ENCODE assay signal across 31 cellular contexts in the genomic region with DNA sequence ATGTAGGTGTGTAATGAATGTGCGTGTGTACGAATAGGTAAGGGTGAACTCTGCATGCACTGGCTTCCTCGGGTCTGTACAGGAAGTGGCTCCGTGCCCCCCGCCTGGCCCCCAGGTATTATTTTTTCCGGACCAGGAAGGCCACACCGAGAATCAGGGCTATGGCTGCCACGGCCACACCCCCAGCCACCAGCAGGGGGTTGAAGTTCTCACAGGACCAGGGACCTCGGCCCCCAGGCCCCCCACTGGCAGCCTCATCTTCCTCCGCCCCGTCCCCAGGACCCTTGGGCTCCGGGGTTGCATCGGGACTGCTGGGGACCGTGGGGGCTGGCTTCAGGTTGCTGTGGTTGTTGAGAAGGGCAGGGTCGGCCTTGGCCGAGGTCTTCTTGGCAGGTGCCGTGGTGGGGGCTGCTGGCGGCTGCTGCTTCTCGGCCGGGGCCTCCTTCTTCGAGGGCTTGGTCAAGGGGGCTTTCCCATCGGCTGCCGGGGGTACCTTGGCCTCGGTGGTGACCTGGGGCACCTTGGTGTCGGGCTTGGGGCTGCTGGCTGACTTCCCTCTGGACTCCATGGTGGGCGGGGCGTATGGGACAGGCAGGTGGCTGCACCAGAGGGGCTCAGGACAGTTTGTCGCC. TPM values are rescaled to one million over a fixed set of nuclear protein-coding genes. Genes with fewer than 3 reads are reported as not detected.
DNase-seq lines count a peak whose midpoint lies in the region; ATAC-seq, FAIRE-seq and TF ChIP-seq lines count a peak whose summit lies in the region.
"Had no signal": no experiment of that assay in that cellular context is flagged by ENCODE, and none has a peak within 500 bp of the region (broad histone marks: within the 10 kb centered on the region; RNA-seq: fewer than 3 reads in every experiment).

No MANE protein-coding gene starts in this region.

- H3K27me3 ChIP-seq in HepG2 (ENCODE audit: control insufficient read depth in 1 of 2, insufficient read depth in 2 of 2, low read length in 2 of 2) (peaks cover 0 to 2% of the 10 kb centered on the region in 2 experiments; a peak in 1 of 5 replicates), right lobe of liver (no peaks in the 10 kb centered on the region)

- H3K27ac Mint-ChIP-seq in glutamatergic neuron (ENCODE audit: unreplicated experiment): no peak overlapping the region
- H3K27ac Mint-ChIP-seq: activated CD4-positive, alpha-beta memory T cell treated with anti-CD3 and anti-CD28 coated beads for 36 hours; activated naive CD4-positive, alpha-beta T cell treated with anti-CD3 and anti-CD28 coated beads, Interleukin-2, amount 10 ng/mL, durations not matched to agents 7 days and 5 days; GM23338; nephron progenitor cell; stimulated activated naive CD8-positive, alpha-beta T cell treated with anti-CD3 and anti-CD28 coated beads, Interleukin-15, Interleukin-2, amounts not matched to agents 100 ng/mL and 50 ng/mL, for 24 hours had no signal

- H3K4me1 ChIP-seq in HepG2 (ENCODE audit: insufficient read depth, low read length) (peaks cover 21% of the 10 kb centered on the region), right lobe of liver (peaks cover 0 to 4% (median 0%) of the 10 kb centered on the region in 4 donors), OCI-LY7 (ENCODE audit: insufficient read depth, low read length, poor library complexity, severe bottlenecking) (peaks cover 27% of the 10 kb centered on the region)
- H3K4me1 ChIP-seq: colonic mucosa, parathyroid adenoma had no signal

- WGBS in HepG2 (ENCODE audit: low lambda C conversion rate): 26% methylated on average over 14 of the region's 28 CpGs
- WGBS in right lobe of liver (ENCODE audit: insufficient coverage, low coverage, low lambda C conversion rate, missing lambda C conversion rate): 42% methylated on average over 8 of the region's 28 CpGs

- no peak for FAIRE-seq in HepG2 (lab: Jason Lieb, UNC)
- FAIRE-seq: A549, urothelium cell line had no signal

- no peaks in the 10 kb centered on the region for H3K36me3 Mint-ChIP-seq in glutamatergic neuron (ENCODE audit: unreplicated experiment)

- ATAC-seq in HepG2: peak; percentile 43
- ATAC-seq in right lobe of liver: no peak
- no peak for ATAC-seq in HG03457 (IDR thresholded peaks at IDR 0.05; ENCODE audit: unreplicated experiment)
- no peak for ATAC-seq in HG02642 (IDR thresholded peaks at IDR 0.05; ENCODE audit: poor library complexity, unreplicated experiment)
- ATAC-seq: A549, GM23338, right cardiac atrium, Right ventricle myocardium inferior had no signal

- H4K20me1 ChIP-seq in HepG2 (ENCODE audit: insufficient read depth, low read length): no peaks in the 10 kb centered on the region
- no peaks in the 10 kb centered on the region for H4K20me1 ChIP-seq in OCI-LY7 (ENCODE audit: insufficient read depth, low read length)

- TF ChIP-seq POLR2A in HepG2 (IDR thresholded peaks at IDR 0.05; ENCODE audit: insufficient read depth in 1 of 2, low read depth in 2 of 2, low read length in 2 of 2) (no peak), right lobe of liver (IDR thresholded peaks at IDR 0.05) (no peak)

- peak overlapping the region; percentile 11 for H3K4me3 Mint-ChIP-seq in glutamatergic neuron (ENCODE audit: unreplicated experiment)
- H3K4me3 Mint-ChIP-seq: activated CD4-positive, alpha-beta memory T cell treated with anti-CD3 and anti-CD28 coated beads for 36 hours; activated naive CD4-positive, alpha-beta T cell treated with anti-CD3 and anti-CD28 coated beads, Interleukin-2, amount 10 ng/mL, durations not matched to agents 7 days and 5 days; nephron progenitor cell; stimulated activated naive CD8-positive, alpha-beta T cell treated with anti-CD3 and anti-CD28 coated beads, Interleukin-15, Interleukin-2, amounts not matched to agents 100 ng/mL and 50 ng/mL, for 24 hours had no signal

- POLR2A ChIA-PET in HepG2 (lab: Yijun Ruan, JAX): no interaction called here
- POLR2A ChIA-PET in OCI-LY7 (lab: Charles Lee): no interaction called here

- intact Hi-C loops in HepG2 (cut with micrococcal nuclease; ENCODE audit: unreplicated experiment) (no loop called here), right lobe of liver (cut with DNase I) (no loop called here), OCI-LY7 (cut with micrococcal nuclease; ENCODE audit: unreplicated experiment) (no loop called here)

- no peaks in the 10 kb centered on the region for H3K9me2 ChIP-seq in OCI-LY7 (ENCODE audit: insufficient read depth, low read length)

- in situ Hi-C loops in HepG2 (cut with HindIII; ENCODE audit: extremely low pct_ligation_motif_present, low pct_unique_long_range_greater_than_20kb): no loop called here

- BruUV-seq in HepG2 (replicated peaks; lab: Mats Ljungman, UMichigan): no TSS peak
- BruUV-seq in OCI-LY7 (replicated peaks; lab: Mats Ljungman, UMichigan): no TSS peak

- TF ChIP-seq CTCF in HepG2 (CRISPR knock-in tag; IDR thresholded peaks at IDR 0.05) (peak; percentile 34), right lobe of liver (IDR thresholded peaks at IDR 0.05) (no peak), OCI-LY7 (conservative IDR thresholded peaks at IDR 0.05; ENCODE audit: low read length) (peak; percentile 55), glutamatergic neuron (IDR thresholded peaks at IDR 0.05; ENCODE audit: partially characterized antibody, unreplicated experiment) (peak; percentile 27)

- no peak for TF ChIP-seq EP300 in HepG2 (IDR thresholded peaks at IDR 0.05; ENCODE audit: low read depth in 2 of 2, low read length in 2 of 2)
- no peak for TF ChIP-seq EP300 in HepG2 (CRISPR knock-in tag; IDR thresholded peaks at IDR 0.05; ENCODE audit: borderline replicate concordance)

- H3K4me1 Mint-ChIP-seq in glutamatergic neuron (ENCODE audit: low read depth, unreplicated experiment): peaks cover 18% of the 10 kb centered on the region

- peak overlapping the region in 2 of 3 experiments; percentile 27 to 43; a peak in 3 of 6 replicates for H3K4me3 ChIP-seq in HepG2 (replicated peaks in 1 of 3; ENCODE audit: insufficient read depth in 1 of 3, low read depth in 2 of 3, low read length in 3 of 3)
- no peak overlapping the region for H3K4me3 ChIP-seq in right lobe of liver
- H3K4me3 ChIP-seq in OCI-LY7 (ENCODE audit: low read depth, low read length, poor library complexity, severe bottlenecking): peak overlapping the region; percentile 81
- H3K4me3 ChIP-seq: A549, colonic mucosa, GM23338, thoracic aorta had no signal

- H3K27ac ChIP-seq in HepG2 (ENCODE audit: extremely low read length, insufficient read depth, low read length) (no peak overlapping the region), right lobe of liver (no peak overlapping the region), OCI-LY7 (ENCODE audit: low read depth, low read length, poor library complexity, severe bottlenecking) (peak overlapping the region; percentile 56)
- H3K27ac ChIP-seq: A549, colonic mucosa, KMS-11, parathyroid adenoma, thoracic aorta had no signal

- H3K9ac ChIP-seq in HepG2 (ENCODE audit: insufficient read depth, low read depth, low read length): no peak overlapping the region
- H3K9ac ChIP-seq: KMS-11, parathyroid adenoma had no signal

- no peaks in the 10 kb centered on the region for H3K27me3 Mint-ChIP-seq in glutamatergic neuron (ENCODE audit: unreplicated experiment)
- H3K27me3 Mint-ChIP-seq: activated CD4-positive, alpha-beta memory T cell treated with anti-CD3 and anti-CD28 coated beads for 36 hours; stimulated activated naive CD8-positive, alpha-beta T cell treated with anti-CD3 and anti-CD28 coated beads, Interleukin-15, Interleukin-2, amounts not matched to agents 100 ng/mL and 50 ng/mL, for 24 hours had no signal

- TF ChIP-seq RAD21 in HepG2 (CRISPR knock-in tag; IDR thresholded peaks at IDR 0.05): no peak

- no peak for DNase-seq in HepG2 (ENCODE audit: low spot score)
- DNase-seq in right lobe of liver: no peak
- peak; percentile 45 for DNase-seq in OCI-LY7 (ENCODE audit: low spot score)
- DNase-seq in glutamatergic neuron: peak; percentile 25
- DNase-seq in ecto neural progenitor cell (ENCODE audit: low spot score): no peak
- DNase-seq in activated CD8-positive, alpha-beta memory T cell treated with anti-CD3 and anti-CD28 coated beads for 24 hours: no peak
- DNase-seq: activated CD4-positive, alpha-beta memory T cell treated with anti-CD3 and anti-CD28 coated beads for 36 hours; activated naive CD4-positive, alpha-beta T cell treated with anti-CD3 and anti-CD28 coated beads, Interleukin-2, amount 10 ng/mL, durations not matched to agents 7 days and 5 days; amygdala; colonic mucosa; effector memory CD4-positive, alpha-beta T cell; mammary epithelial cell; NCI-H1417; NCI-H2081 treated with DMSO at 0.1 percent for 48 hours; NCI-H2227 treated with DMSO at 0.1 percent for 48 hours; NCI-H69; nephron progenitor cell; stimulated activated CD4-positive, alpha-beta T cell treated with anti-CD3 and anti-CD28 coated beads, Interleukin-1b, Interleukin-23, amount 100 ng/mL, for 48 hours; T-helper 2 cell had no signal

- H3K9me3 Mint-ChIP-seq in glutamatergic neuron (ENCODE audit: unreplicated experiment): peaks cover 9% of the 10 kb centered on the region
- H3K9me3 Mint-ChIP-seq: activated CD4-positive, alpha-beta memory T cell treated with anti-CD3 and anti-CD28 coated beads for 36 hours; activated naive CD4-positive, alpha-beta T cell treated with anti-CD3 and anti-CD28 coated beads, Interleukin-2, amount 10 ng/mL, durations not matched to agents 7 days and 5 days; GM23338; nephron progenitor cell; stimulated activated naive CD8-positive, alpha-beta T cell treated with anti-CD3 and anti-CD28 coated beads, Interleukin-15, Interleukin-2, amounts not matched to agents 100 ng/mL and 50 ng/mL, for 24 hours had no signal

- no peaks in the 10 kb centered on the region for H3K9me3 ChIP-seq in HepG2 (ENCODE audit: low read length)
- no peaks in the 10 kb centered on the region for H3K9me3 ChIP-seq in right lobe of liver
- H3K9me3 ChIP-seq in OCI-LY7 (ENCODE audit: low read length): no peaks in the 10 kb centered on the region
- H3K9me3 ChIP-seq: A549, colonic mucosa, thoracic aorta had no signal

- H3K79me2 ChIP-seq in HepG2 (ENCODE audit: insufficient read depth, low read length): no peaks in the 10 kb centered on the region
- H3K79me2 ChIP-seq in OCI-LY7 (ENCODE audit: insufficient read depth, low read depth, low read length): peaks cover 13% of the 10 kb centered on the region
- H3K79me2 ChIP-seq: parathyroid adenoma had no signal

- CTCF ChIA-PET in HepG2 (lab: Yijun Ruan, JAX; ENCODE audit: low intra/inter-chr PET ratio, low total read pairs): no interaction called here
- CTCF ChIA-PET in OCI-LY7 (lab: Charles Lee; ENCODE audit: unreplicated experiment): no interaction called here

- H3K4me2 ChIP-seq in HepG2 (ENCODE audit: low read depth, low read length) (peak overlapping the region; percentile 51), OCI-LY7 (ENCODE audit: low read length) (peak overlapping the region; percentile 69)
- H3K4me2 ChIP-seq: A549 had no signal

- H2AFZ ChIP-seq in HepG2 (ENCODE audit: low read length) (no peak overlapping the region), OCI-LY7 (ENCODE audit: low read length) (no peak overlapping the region)
- H2AFZ ChIP-seq: GM23338, parathyroid adenoma had no signal

- H3K36me3 ChIP-seq in HepG2 (replicated peaks in 1 of 2; ENCODE audit: control insufficient read depth in 1 of 2, insufficient read depth in 2 of 2, low read length in 2 of 2) (peaks cover 0 to 2% of the 10 kb centered on the region in 2 experiments; a peak in 1 of 5 replicates), right lobe of liver (peaks cover 0 to 13% (median 0%) of the 10 kb centered on the region in 4 donors), OCI-LY7 (ENCODE audit: insufficient read depth, low read length) (peaks cover 21% of the 10 kb centered on the region; the same call in 1 of the 2 replicates)
- H3K36me3 ChIP-seq: colonic mucosa, thoracic aorta had no signal

RNA-seq across cellular contexts. Expression of gene CEND1, which starts 1.8 kb away (rescaled TPM):
- total RNA-seq in HepG2 (2016; rRNA removed; fragmentation: Illumina TruSeq; extraction: Trizol) (not detected in 2 replicates), right lobe of liver (not detected), OCI-LY7 (2022) (25.6 and 32.5 TPM in 2 replicates), glutamatergic neuron (ENCODE audit: unreplicated experiment) (58.7 TPM)
- total RNA-seq in HepG2 (2016; cell fraction: cytosol; rRNA removed; fragmentation: Illumina TruSeq; extraction: Trizol; ENCODE audit: low read depth): not detected in 2 replicates
- total RNA-seq in HepG2 (2016; cell fraction: insoluble cytoplasmic fraction; rRNA removed; fragmentation: Illumina TruSeq; extraction: Trizol): not detected in 2 replicates
- total RNA-seq in HepG2 (2016; cell fraction: membrane; rRNA removed; fragmentation: Illumina TruSeq; extraction: Trizol): not detected in 2 replicates
- total RNA-seq in HepG2 (2016; cell fraction: nucleus; rRNA removed; fragmentation: Illumina TruSeq; extraction: Trizol): not detected in 2 replicates
- polyA plus RNA-seq in HepG2 (2011; rRNA removed): not detected in 2 replicates
- not detected in 2 replicates for polyA plus RNA-seq in HepG2 (2011; cell fraction: cytosol; rRNA removed)
- 0.07 TPM in 1 of 2 replicates, not detected in the other for polyA plus RNA-seq in HepG2 (2011; cell fraction: nucleus; rRNA removed)
- 0.11 TPM in 1 of 2 replicates, not detected in the other for polyA plus RNA-seq in HepG2 (2012)
- not detected in 2 replicates for polyA plus RNA-seq in HepG2 (2016; cell fraction: cytosol; fragmentation: Illumina TruSeq; extraction: Trizol; ENCODE audit: low read depth)
- polyA plus RNA-seq in HepG2 (2016; cell fraction: insoluble cytoplasmic fraction; fragmentation: Illumina TruSeq; extraction: Trizol; ENCODE audit: low read depth): not detected in 2 replicates
- polyA plus RNA-seq in HepG2 (2016; cell fraction: membrane; fragmentation: Illumina TruSeq; extraction: Trizol; ENCODE audit: low read depth): not detected in 2 replicates
- not detected in 2 replicates for polyA plus RNA-seq in HepG2 (2016; cell fraction: nucleus; fragmentation: Illumina TruSeq; extraction: Trizol; ENCODE audit: insufficient read depth, low read depth)
- polyA minus RNA-seq in HepG2 (2011; rRNA and poly(A)+ RNA removed; ENCODE audit: low replicate concordance): not detected in 2 replicates
- polyA minus RNA-seq in HepG2 (2011; cell fraction: cytosol; rRNA and poly(A)+ RNA removed): not detected in 2 replicates
- not detected in 2 replicates for polyA minus RNA-seq in HepG2 (2011; cell fraction: nucleus; rRNA and poly(A)+ RNA removed)
- 17.5 and 17.6 TPM in 2 replicates for total RNA-seq in OCI-LY7 (2014; rRNA removed; shearing (Covaris generic))
- total RNA-seq: epithelial cell of proximal tubule, mammary epithelial cell, Right ventricle myocardium inferior, thoracic aorta had no signal
- polyA plus RNA-seq: mammary epithelial cell had no signal

RNA-seq across cellular contexts. Expression of gene SLC25A22, which starts 10.0 kb away (rescaled TPM):
- 8.0 and 12.4 TPM in 2 replicates for total RNA-seq in HepG2 (2016; rRNA removed; fragmentation: Illumina TruSeq; extraction: Trizol)
- total RNA-seq in HepG2 (2016; cell fraction: cytosol; rRNA removed; fragmentation: Illumina TruSeq; extraction: Trizol; ENCODE audit: low read depth): 4.2 and 5.7 TPM in 2 replicates
- 8.0 and 11.4 TPM in 2 replicates for total RNA-seq in HepG2 (2016; cell fraction: insoluble cytoplasmic fraction; rRNA removed; fragmentation: Illumina TruSeq; extraction: Trizol)
- 8.3 and 9.2 TPM in 2 replicates for total RNA-seq in HepG2 (2016; cell fraction: membrane; rRNA removed; fragmentation: Illumina TruSeq; extraction: Trizol)
- 7.7 and 9.2 TPM in 2 replicates for total RNA-seq in HepG2 (2016; cell fraction: nucleus; rRNA removed; fragmentation: Illumina TruSeq; extraction: Trizol)
- 19.2 and 20.5 TPM in 2 replicates for polyA plus RNA-seq in HepG2 (2011; rRNA removed)
- polyA plus RNA-seq in HepG2 (2011; cell fraction: cytosol; rRNA removed): 5.9 and 7.9 TPM in 2 replicates
- 50.3 and 61.9 TPM in 2 replicates for polyA plus RNA-seq in HepG2 (2011; cell fraction: nucleus; rRNA removed)
- polyA plus RNA-seq in HepG2 (2012): 7.5 and 11.4 TPM in 2 replicates
- polyA plus RNA-seq in HepG2 (2016; cell fraction: cytosol; fragmentation: Illumina TruSeq; extraction: Trizol; ENCODE audit: low read depth): 2.6 and 3.7 TPM in 2 replicates
- 13.5 and 14.7 TPM in 2 replicates for polyA plus RNA-seq in HepG2 (2016; cell fraction: insoluble cytoplasmic fraction; fragmentation: Illumina TruSeq; extraction: Trizol; ENCODE audit: low read depth)
- 8.3 and 8.7 TPM in 2 replicates for polyA plus RNA-seq in HepG2 (2016; cell fraction: membrane; fragmentation: Illumina TruSeq; extraction: Trizol; ENCODE audit: low read depth)
- polyA plus RNA-seq in HepG2 (2016; cell fraction: nucleus; fragmentation: Illumina TruSeq; extraction: Trizol; ENCODE audit: insufficient read depth, low read depth): 25.5 and 28.7 TPM in 2 replicates
- 19.4 and 40.7 TPM in 2 replicates for polyA minus RNA-seq in HepG2 (2011; rRNA and poly(A)+ RNA removed; ENCODE audit: low replicate concordance)
- 8.5 and 14.7 TPM in 2 replicates for polyA minus RNA-seq in HepG2 (2011; cell fraction: cytosol; rRNA and poly(A)+ RNA removed)
- 14.9 and 16.0 TPM in 2 replicates for polyA minus RNA-seq in HepG2 (2011; cell fraction: nucleus; rRNA and poly(A)+ RNA removed)
- 10 to 100 TPM; 20.6 to 40.2 (median 29.9) TPM for total RNA-seq in right lobe of liver
- total RNA-seq in OCI-LY7 (2014; rRNA removed; shearing (Covaris generic)): 22.7 and 30.8 TPM in 2 replicates
- 46.2 and 50.9 TPM in 2 replicates for total RNA-seq in OCI-LY7 (2022)
- 93.9 TPM for total RNA-seq in glutamatergic neuron (ENCODE audit: unreplicated experiment)

RNA-seq across cellular contexts. Expression of gene GATD1, which starts 10.8 kb away (rescaled TPM):
- total RNA-seq in HepG2 (2016; rRNA removed; fragmentation: Illumina TruSeq; extraction: Trizol) (35.8 and 60.5 TPM in 2 replicates), right lobe of liver (10 to 100 TPM; 15.8 to 31.9 (median 27.7) TPM), OCI-LY7 (2022) (117 and 141 TPM in 2 replicates), glutamatergic neuron (ENCODE audit: unreplicated experiment) (67.5 TPM)
- total RNA-seq in HepG2 (2016; cell fraction: cytosol; rRNA removed; fragmentation: Illumina TruSeq; extraction: Trizol; ENCODE audit: low read depth): 8.1 and 9.3 TPM in 2 replicates
- 33.7 and 52.3 TPM in 2 replicates for total RNA-seq in HepG2 (2016; cell fraction: insoluble cytoplasmic fraction; rRNA removed; fragmentation: Illumina TruSeq; extraction: Trizol)
- total RNA-seq in HepG2 (2016; cell fraction: membrane; rRNA removed; fragmentation: Illumina TruSeq; extraction: Trizol): 20.6 and 22.3 TPM in 2 replicates
- 42.6 and 48.3 TPM in 2 replicates for total RNA-seq in HepG2 (2016; cell fraction: nucleus; rRNA removed; fragmentation: Illumina TruSeq; extraction: Trizol)
- 31.3 and 40.0 TPM in 2 replicates for polyA plus RNA-seq in HepG2 (2011; rRNA removed)
- polyA plus RNA-seq in HepG2 (2011; cell fraction: cytosol; rRNA removed): 18.2 and 31.2 TPM in 2 replicates
- 244 and 302 TPM in 2 replicates for polyA plus RNA-seq in HepG2 (2011; cell fraction: nucleus; rRNA removed)
- polyA plus RNA-seq in HepG2 (2012): 22.2 and 27.6 TPM in 2 replicates
- 7.3 and 8.3 TPM in 2 replicates for polyA plus RNA-seq in HepG2 (2016; cell fraction: cytosol; fragmentation: Illumina TruSeq; extraction: Trizol; ENCODE audit: low read depth)
- 29.8 and 37.5 TPM in 2 replicates for polyA plus RNA-seq in HepG2 (2016; cell fraction: insoluble cytoplasmic fraction; fragmentation: Illumina TruSeq; extraction: Trizol; ENCODE audit: low read depth)
- polyA plus RNA-seq in HepG2 (2016; cell fraction: membrane; fragmentation: Illumina TruSeq; extraction: Trizol; ENCODE audit: low read depth): 10.4 and 13.8 TPM in 2 replicates
- 92.6 and 114 TPM in 2 replicates for polyA plus RNA-seq in HepG2 (2016; cell fraction: nucleus; fragmentation: Illumina TruSeq; extraction: Trizol; ENCODE audit: insufficient read depth, low read depth)
- 20.9 and 51.8 TPM in 2 replicates for polyA minus RNA-seq in HepG2 (2011; rRNA and poly(A)+ RNA removed; ENCODE audit: low replicate concordance)
- 15.0 and 21.0 TPM in 2 replicates for polyA minus RNA-seq in HepG2 (2011; cell fraction: cytosol; rRNA and poly(A)+ RNA removed)
- 25.6 and 29.0 TPM in 2 replicates for polyA minus RNA-seq in HepG2 (2011; cell fraction: nucleus; rRNA and poly(A)+ RNA removed)
- 73.3 and 109 TPM in 2 replicates for total RNA-seq in OCI-LY7 (2014; rRNA removed; shearing (Covaris generic))

RNA-seq across cellular contexts. Expression of gene PIDD1, which starts 16.9 kb away (rescaled TPM):
- total RNA-seq in HepG2 (2016; rRNA removed; fragmentation: Illumina TruSeq; extraction: Trizol) (7.9 and 16.0 TPM in 2 replicates), right lobe of liver (10 to 100 TPM in 2 of 6 experiments, 1 to 10 TPM in 4; 6.5 to 11.8 (median 9.8) TPM), OCI-LY7 (2022) (47.7 and 49.1 TPM in 2 replicates), glutamatergic neuron (ENCODE audit: unreplicated experiment) (37.0 TPM)
- 3.5 and 4.1 TPM in 2 replicates for total RNA-seq in HepG2 (2016; cell fraction: cytosol; rRNA removed; fragmentation: Illumina TruSeq; extraction: Trizol; ENCODE audit: low read depth)
- 8.8 and 17.2 TPM in 2 replicates for total RNA-seq in HepG2 (2016; cell fraction: insoluble cytoplasmic fraction; rRNA removed; fragmentation: Illumina TruSeq; extraction: Trizol)
- 7.4 and 7.9 TPM in 2 replicates for total RNA-seq in HepG2 (2016; cell fraction: membrane; rRNA removed; fragmentation: Illumina TruSeq; extraction: Trizol)
- 17.2 and 22.2 TPM in 2 replicates for total RNA-seq in HepG2 (2016; cell fraction: nucleus; rRNA removed; fragmentation: Illumina TruSeq; extraction: Trizol)
- 14.3 and 17.7 TPM in 2 replicates for polyA plus RNA-seq in HepG2 (2011; rRNA removed)
- 5.0 and 12.7 TPM in 2 replicates for polyA plus RNA-seq in HepG2 (2011; cell fraction: cytosol; rRNA removed)
- polyA plus RNA-seq in HepG2 (2011; cell fraction: nucleus; rRNA removed): 234 and 353 TPM in 2 replicates
- polyA plus RNA-seq in HepG2 (2012): 6.8 and 9.8 TPM in 2 replicates
- polyA plus RNA-seq in HepG2 (2016; cell fraction: cytosol; fragmentation: Illumina TruSeq; extraction: Trizol; ENCODE audit: low read depth): 3.7 and 3.9 TPM in 2 replicates
- 12.6 and 15.2 TPM in 2 replicates for polyA plus RNA-seq in HepG2 (2016; cell fraction: insoluble cytoplasmic fraction; fragmentation: Illumina TruSeq; extraction: Trizol; ENCODE audit: low read depth)
- 7.8 and 9.8 TPM in 2 replicates for polyA plus RNA-seq in HepG2 (2016; cell fraction: membrane; fragmentation: Illumina TruSeq; extraction: Trizol; ENCODE audit: low read depth)
- 93.2 and 101 TPM in 2 replicates for polyA plus RNA-seq in HepG2 (2016; cell fraction: nucleus; fragmentation: Illumina TruSeq; extraction: Trizol; ENCODE audit: insufficient read depth, low read depth)
- 2.9 and 14.9 TPM in 2 replicates for polyA minus RNA-seq in HepG2 (2011; rRNA and poly(A)+ RNA removed; ENCODE audit: low replicate concordance)
- 3.4 and 7.0 TPM in 2 replicates for polyA minus RNA-seq in HepG2 (2011; cell fraction: cytosol; rRNA and poly(A)+ RNA removed)
- 19.3 TPM in 2 replicates for polyA minus RNA-seq in HepG2 (2011; cell fraction: nucleus; rRNA and poly(A)+ RNA removed)
- 31.2 and 33.6 TPM in 2 replicates for total RNA-seq in OCI-LY7 (2014; rRNA removed; shearing (Covaris generic))

RNA-seq across cellular contexts. Expression of gene RPLP2, which starts 21.6 kb away (rescaled TPM):
- total RNA-seq in HepG2 (2016; rRNA removed; fragmentation: Illumina TruSeq; extraction: Trizol): 2,049 and 2,106 TPM in 2 replicates
- 3,126 and 3,282 TPM in 2 replicates for total RNA-seq in HepG2 (2016; cell fraction: cytosol; rRNA removed; fragmentation: Illumina TruSeq; extraction: Trizol; ENCODE audit: low read depth)
- total RNA-seq in HepG2 (2016; cell fraction: insoluble cytoplasmic fraction; rRNA removed; fragmentation: Illumina TruSeq; extraction: Trizol): 1,870 and 2,048 TPM in 2 replicates
- 3,967 and 4,265 TPM in 2 replicates for total RNA-seq in HepG2 (2016; cell fraction: membrane; rRNA removed; fragmentation: Illumina TruSeq; extraction: Trizol)
- total RNA-seq in HepG2 (2016; cell fraction: nucleus; rRNA removed; fragmentation: Illumina TruSeq; extraction: Trizol): 735 and 852 TPM in 2 replicates
- 895 and 978 TPM in 2 replicates for polyA plus RNA-seq in HepG2 (2011; rRNA removed)
- polyA plus RNA-seq in HepG2 (2011; cell fraction: cytosol; rRNA removed): 1,028 and 2,692 TPM in 2 replicates
- 723 and 858 TPM in 2 replicates for polyA plus RNA-seq in HepG2 (2011; cell fraction: nucleus; rRNA removed)
- polyA plus RNA-seq in HepG2 (2012): 1,506 and 2,284 TPM in 2 replicates
- polyA plus RNA-seq in HepG2 (2016; cell fraction: cytosol; fragmentation: Illumina TruSeq; extraction: Trizol; ENCODE audit: low read depth): 3,287 and 3,430 TPM in 2 replicates
- polyA plus RNA-seq in HepG2 (2016; cell fraction: insoluble cytoplasmic fraction; fragmentation: Illumina TruSeq; extraction: Trizol; ENCODE audit: low read depth): 1,412 and 1,584 TPM in 2 replicates
- 3,687 and 3,698 TPM in 2 replicates for polyA plus RNA-seq in HepG2 (2016; cell fraction: membrane; fragmentation: Illumina TruSeq; extraction: Trizol; ENCODE audit: low read depth)
- polyA plus RNA-seq in HepG2 (2016; cell fraction: nucleus; fragmentation: Illumina TruSeq; extraction: Trizol; ENCODE audit: insufficient read depth, low read depth): 1,014 and 1,045 TPM in 2 replicates
- 472 and 1,216 TPM in 2 replicates for polyA minus RNA-seq in HepG2 (2011; rRNA and poly(A)+ RNA removed; ENCODE audit: low replicate concordance)
- 793 and 848 TPM in 2 replicates for polyA minus RNA-seq in HepG2 (2011; cell fraction: cytosol; rRNA and poly(A)+ RNA removed)
- 188 and 248 TPM in 2 replicates for polyA minus RNA-seq in HepG2 (2011; cell fraction: nucleus; rRNA and poly(A)+ RNA removed)
- total RNA-seq in right lobe of liver: 100 to 1,000 TPM; 212 to 574 (median 457) TPM
- total RNA-seq in OCI-LY7 (2014; rRNA removed; shearing (Covaris generic)): 1,564 and 1,687 TPM in 2 replicates
- 3,121 and 3,147 TPM in 2 replicates for total RNA-seq in OCI-LY7 (2022)
- 997 TPM for total RNA-seq in glutamatergic neuron (ENCODE audit: unreplicated experiment)

Comparison
In these comparisons a context has a peak if more than half of its experiments do, and no peak if none do; other contexts are left out.
1. H3K4me3 ChIP-seq: peak in HepG2 (2 of 3) and OCI-LY7 (single experiment); none in right lobe of liver (0 of 3).
2. CTCF ChIP-seq: peak in HepG2 (single experiment), OCI-LY7 (single experiment) and glutamatergic neuron (single experiment); none in right lobe of liver (0 of 4).
3. DNase-seq: peak in OCI-LY7 (single experiment) and glutamatergic neuron (single experiment); none in HepG2 (single experiment), right lobe of liver (0 of 3), ecto neural progenitor cell (single experiment) and activated CD8-positive, alpha-beta memory T cell treated with anti-CD3 and anti-CD28 coated beads for 24 hours (single experiment).
4. RNA of gene CEND1, which starts 1.8 kb away (total RNA-seq): 58.7 TPM in glutamatergic neuron (single experiment) and 17.5 to 32.5 TPM in OCI-LY7; not detected in HepG2 and not detected in right lobe of liver; every median in the first group is over 10 times any median in the second.